Comparison of ENCODE assay signal across 26 cellular contexts in the genomic region with DNA sequence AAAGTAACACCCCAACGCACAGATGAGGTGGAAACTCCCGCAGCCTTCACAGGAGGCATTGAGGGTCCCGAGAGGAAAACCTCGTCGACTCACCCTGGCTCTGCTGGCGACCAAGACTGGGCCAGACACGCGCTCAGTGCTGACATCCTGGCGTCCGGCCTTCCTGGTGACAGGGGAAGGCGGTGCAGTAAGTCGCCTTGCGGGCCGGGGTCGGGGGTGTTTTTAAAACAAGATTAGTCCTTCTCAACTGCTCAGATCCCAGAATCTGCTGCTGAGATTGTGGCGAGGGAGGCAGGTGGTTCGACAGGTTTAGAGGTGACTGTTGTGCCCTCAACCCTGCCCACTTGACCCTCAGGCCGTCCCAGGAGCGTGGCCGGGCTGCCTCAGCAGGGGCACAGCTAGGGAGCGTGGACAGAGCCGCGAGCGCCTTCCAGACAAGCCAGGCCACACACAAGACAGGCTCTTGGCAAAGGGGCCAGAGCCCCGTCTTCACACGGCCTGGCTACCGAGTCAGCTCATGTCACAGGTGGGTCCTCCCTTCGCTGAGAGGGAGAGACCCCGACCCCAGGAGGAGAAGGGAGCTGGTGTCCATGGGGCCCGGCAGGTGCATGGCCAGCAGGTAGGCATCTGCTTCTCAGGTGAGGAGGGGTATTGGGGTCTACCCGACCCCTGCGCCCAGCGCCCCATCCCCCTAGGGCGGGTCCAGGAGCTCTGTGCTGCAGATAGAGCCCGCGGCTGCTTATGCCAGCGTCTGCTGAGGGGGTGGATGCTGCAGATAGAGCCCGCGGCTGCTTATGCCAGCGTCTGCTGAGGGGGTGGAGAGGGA.
DNase-seq lines count a peak whose midpoint lies in the region; ATAC-seq, FAIRE-seq and TF ChIP-seq lines count a peak whose summit lies in the region.
"Had no signal": no experiment of that assay in that cellular context is flagged by ENCODE, and none has a peak within 500 bp of the region (broad histone marks: within the 10 kb centered on the region; RNA-seq: fewer than 3 reads in every experiment).

No MANE protein-coding gene starts in this region.

- no peaks in the 10 kb centered on the region for H3K9me1 ChIP-seq in K562 (ENCODE audit: control insufficient read depth, insufficient read depth, low read length)

- TF ChIP-seq POLR2A in K562 (conservative IDR thresholded peaks at IDR 0.05), result no peak

- H3K4ac ChIP-seq in neuronal stem cell (ENCODE audit: low read length), result no peak overlapping the region

- H3K79me2 ChIP-seq in K562 (ENCODE audit: control insufficient read depth, insufficient read depth, low read length), result no peaks in the 10 kb centered on the region

- H2AFZ ChIP-seq in K562 (ENCODE audit: low read depth, low read length), result no peak overlapping the region
- H2AFZ ChIP-seq in neuronal stem cell (ENCODE audit: low read length), result no peak overlapping the region

- no peak overlapping the region for H2BK120ac ChIP-seq in neuronal stem cell (ENCODE audit: low read depth, low read length)

- no peak overlapping the region for H4K8ac ChIP-seq in neuronal stem cell (ENCODE audit: low read depth, low read length)

- H2BK15ac ChIP-seq in neuronal stem cell (ENCODE audit: low read length), result no peak overlapping the region

- peaks cover 8% of the 10 kb centered on the region for H3K79me1 ChIP-seq in neuronal stem cell (ENCODE audit: low read depth, low read length)

- H3K4me1 Mint-ChIP-seq in stimulated activated naive CD8-positive, alpha-beta T cell treated with anti-CD3 and anti-CD28 coated beads, Interleukin-15, amount 100 ng/mL, for 72 hours, result no peaks in the 10 kb centered on the region
- H3K4me1 Mint-ChIP-seq: IgD-negative memory B cell had no signal

- intact Hi-C loops in Right ventricle myocardium superior (cut with DNase I), result no loop called here
- intact Hi-C loops in left ventricle myocardium inferior (cut with micrococcal nuclease), result no loop called here
- intact Hi-C loops in K562 (cut with micrococcal nuclease), result no loop called here

- peak overlapping the region in 1 of 2 experiments; percentile 2; a peak in 1 of 4 replicates for H3K9ac ChIP-seq in K562 (ENCODE audit: insufficient read depth in 1 of 2, low read depth in 2 of 2, low read length in 2 of 2)
- no peak overlapping the region for H3K9ac ChIP-seq in neuronal stem cell (ENCODE audit: low read depth, low read length, poor library complexity)

- FAIRE-seq in K562 (lab: Jason Lieb, UNC), result no peak
- FAIRE-seq: G401.6, GM12892, HTR-8/SVneo had no signal

- DNase-seq in Right ventricle myocardium superior (peak; percentile 44), left ventricle myocardium inferior (no peak), K562 (ENCODE audit: extremely low read depth in 1 of 4, low spot score in 3 of 4) (no peak), neuronal stem cell (ENCODE audit: low spot score) (no peak), DMS53 treated with DMSO at 0.1 percent for 48 hours (lab: John Stamatoyannopoulos, UW; ENCODE audit: unreplicated experiment) (no peak), MV-4-11 (lab: John Stamatoyannopoulos, UW) (no peak)
- no peak for DNase-seq in stimulated activated naive CD8-positive, alpha-beta T cell treated with anti-CD3 and anti-CD28 coated beads, Interleukin-15, amount 100 ng/mL, for 72 hours
- no peak for DNase-seq in stimulated activated CD4-positive, alpha-beta T cell treated with anti-CD3 and anti-CD28 coated beads, Interleukin-4, amount 100 ng/mL, for 24 hours
- DNase-seq: 8988T; AML-193; C1 segment of cervical spinal cord; CD8-positive, alpha-beta T cell; GOT3; HCEC 1CT; Kasumi-1; NCI-H1694 treated with DMSO at 0.1 percent for 48 hours; NCI-H2081 treated with DMSO at 0.1 percent for 48 hours; NCI-H2171 treated with DMSO at 0.1 percent for 48 hours; NCI-H446; NCI-H526; Peyer's patch; SJCRH30 had no signal

- no peak overlapping the region for H3K4me2 ChIP-seq in K562 (ENCODE audit: insufficient read depth, low read length)
- H3K4me2 ChIP-seq in neuronal stem cell (ENCODE audit: insufficient read depth, low read length, poor library complexity, severe bottlenecking), result no peak overlapping the region

- POLR2A ChIA-PET in K562 (lab: Yijun Ruan, JAX), result interaction anchor here (0.6 to 1.3 kb wide), 2 partner anchors 13 to 47 kb away, joined by 3 to 4 read pairs; no protein-coding TSS in a partner anchor

- no peak overlapping the region for H4K91ac ChIP-seq in neuronal stem cell (ENCODE audit: low read depth, low read length, poor library complexity)

- WGBS in K562 (ENCODE audit: insufficient coverage, low coverage, missing lambda C conversion rate), result 90% methylated on average over 40 of the region's 40 CpGs
- WGBS in neuronal stem cell (ENCODE audit: extremely low coverage in 2 of 2, insufficient read length in 2 of 2, insufficient replicate concordance in 1 of 2), 2 donors, result no CpG with 5 or more reads among the region's 40 CpGs

- peaks cover 51% of the 10 kb centered on the region for H3K36me3 ChIP-seq in left ventricle myocardium inferior
- peaks cover 33% of the 10 kb centered on the region; the same call in 2 of the 3 replicates for H3K36me3 ChIP-seq in K562 (ENCODE audit: control insufficient read depth, insufficient read depth, low read length)
- peaks cover 21 to 42% of the 10 kb centered on the region in 2 donors for H3K36me3 ChIP-seq in neuronal stem cell (replicated peaks in 1 of 2; ENCODE audit: control insufficient read depth in 2 of 2, insufficient read depth in 2 of 2, low read length in 2 of 2)

- no peak for TF ChIP-seq EP300 in K562 (IDR thresholded peaks at IDR 0.05; ENCODE audit: low read length)

- H3K4me3 ChIP-seq in left ventricle myocardium inferior (no peak overlapping the region), K562 (no peak overlapping the region), neuronal stem cell (ENCODE audit: low read length in 2 of 2) (no peak overlapping the region)
- H3K4me3 ChIP-seq: Peyer's patch, SJCRH30 had no signal

- H3K18ac ChIP-seq in neuronal stem cell (ENCODE audit: low read length), result no peak overlapping the region

- H4K20me1 ChIP-seq in K562 (replicated peaks; ENCODE audit: control insufficient read depth, insufficient read depth, low read length), result no peaks in the 10 kb centered on the region

- TF ChIP-seq RAD21 in K562 (CRISPR knock-in tag; conservative IDR thresholded peaks at IDR 0.05 in 1 of 2, IDR thresholded peaks at IDR 0.05 in 1 of 2), result no peak

- no peak overlapping the region for H3K4me3 Mint-ChIP-seq in stimulated activated naive CD8-positive, alpha-beta T cell treated with anti-CD3 and anti-CD28 coated beads, Interleukin-15, amount 100 ng/mL, for 72 hours
- H3K4me3 Mint-ChIP-seq: CD8-positive, alpha-beta T cell; IgD-negative memory B cell had no signal

- ATAC-seq in Right ventricle myocardium superior (ENCODE audit: poor library complexity) (no peak), K562 (no peak; the same call in 2 of the 3 replicates)
- peak; percentile 29 for ATAC-seq in stimulated activated naive CD8-positive, alpha-beta T cell treated with anti-CD3 and anti-CD28 coated beads, Interleukin-15, amount 100 ng/mL, for 72 hours
- ATAC-seq: CD8-positive, alpha-beta T cell had no signal

- H2AK5ac ChIP-seq in neuronal stem cell (ENCODE audit: low read depth, low read length), result no peak overlapping the region

- H3K23ac ChIP-seq in neuronal stem cell (ENCODE audit: low read depth, low read length, poor library complexity), result peak overlapping the region; percentile 31

- CTCF ChIA-PET in K562 (lab: Yijun Ruan, JAX; ENCODE audit: low intra/inter-chr PET ratio), result no interaction called here

- H3K9me3 ChIP-seq in left ventricle myocardium inferior (replicated peaks) (no peaks in the 10 kb centered on the region), K562 (replicated peaks; ENCODE audit: control insufficient read depth, insufficient read depth, low read depth, low read length) (no peaks in the 10 kb centered on the region), neuronal stem cell (replicated peaks in 1 of 2; ENCODE audit: control insufficient read depth in 2 of 2, insufficient read depth in 1 of 2, low read depth in 1 of 2, low read length in 2 of 2) (peaks cover 2 to 21% of the 10 kb centered on the region in 2 donors)
- H3K9me3 ChIP-seq: Peyer's patch, SJCRH30 had no signal

- H3K14ac ChIP-seq in neuronal stem cell (ENCODE audit: low read length), result peak overlapping the region; percentile 71

- no peaks in the 10 kb centered on the region for H3K9me3 Mint-ChIP-seq in stimulated activated naive CD8-positive, alpha-beta T cell treated with anti-CD3 and anti-CD28 coated beads, Interleukin-15, amount 100 ng/mL, for 72 hours
- H3K9me3 Mint-ChIP-seq: CD8-positive, alpha-beta T cell; IgD-negative memory B cell had no signal

- TF ChIP-seq CTCF in left ventricle myocardium inferior (IDR thresholded peaks at IDR 0.05; ENCODE audit: borderline replicate concordance), result no peak
- TF ChIP-seq CTCF in K562 (IDR thresholded peaks at IDR 0.05 in 2 of 3, conservative IDR thresholded peaks at IDR 0.05 in 1 of 3; ENCODE audit: insufficient read depth in 2 of 3, low read depth in 1 of 3, low read length in 3 of 3), result no peak

- H3K4me1 ChIP-seq in left ventricle myocardium inferior (peaks cover 11% of the 10 kb centered on the region), K562 (replicated peaks in 1 of 2; ENCODE audit: control insufficient read depth in 2 of 2, insufficient read depth in 2 of 2, low read length in 2 of 2) (peaks cover 0 to 19% of the 10 kb centered on the region in 2 experiments; a peak in 1 of 5 replicates), neuronal stem cell (ENCODE audit: control insufficient read depth in 2 of 2, insufficient read depth in 1 of 2, low read depth in 1 of 2, low read length in 2 of 2) (peaks cover 3 to 6% of the 10 kb centered on the region in 2 donors)
- H3K4me1 ChIP-seq: Peyer's patch, SJCRH30 had no signal

- peak overlapping the region; percentile 53 for H2BK5ac ChIP-seq in neuronal stem cell (ENCODE audit: low read length)

- in situ Hi-C loops in K562 (cut with MboI), result no loop called here

- H3K27ac Mint-ChIP-seq in stimulated activated naive CD8-positive, alpha-beta T cell treated with anti-CD3 and anti-CD28 coated beads, Interleukin-15, amount 100 ng/mL, for 72 hours, result peak overlapping the region in 1 of 2 donors; percentile 34
- H3K27ac Mint-ChIP-seq: CD8-positive, alpha-beta T cell; IgD-negative memory B cell had no signal

- H3K27me3 ChIP-seq in left ventricle myocardium inferior (ENCODE audit: low read depth) (no peaks in the 10 kb centered on the region), K562 (ENCODE audit: control insufficient read depth in 2 of 2, insufficient read depth in 2 of 2, low read length in 2 of 2) (no peaks in the 10 kb centered on the region), neuronal stem cell (ENCODE audit: control insufficient read depth in 3 of 3, insufficient read depth in 3 of 3, low read depth in 1 of 3, low read length in 3 of 3) (no peaks in the 10 kb centered on the region)
- H3K27me3 ChIP-seq: Peyer's patch, SJCRH30 had no signal

- no peaks in the 10 kb centered on the region for H3K27me3 Mint-ChIP-seq in stimulated activated naive CD8-positive, alpha-beta T cell treated with anti-CD3 and anti-CD28 coated beads, Interleukin-15, amount 100 ng/mL, for 72 hours
- H3K27me3 Mint-ChIP-seq: IgD-negative memory B cell had no signal

- no peak overlapping the region for H3K27ac ChIP-seq in left ventricle myocardium inferior (replicated peaks)
- H3K27ac ChIP-seq in K562 (ENCODE audit: extremely low read depth, low read depth, low read length), result no peak overlapping the region
- H3K27ac ChIP-seq in neuronal stem cell (replicated peaks; ENCODE audit: low read length), result no peak overlapping the region
- H3K27ac ChIP-seq: Peyer's patch, SJCRH30 had no signal

- no TSS peak for BruUV-seq in K562 (replicated peaks; lab: Mats Ljungman, UMichigan)

- no peak overlapping the region for H2BK12ac ChIP-seq in neuronal stem cell (ENCODE audit: low read length)
